In the genomic region with DNA sequence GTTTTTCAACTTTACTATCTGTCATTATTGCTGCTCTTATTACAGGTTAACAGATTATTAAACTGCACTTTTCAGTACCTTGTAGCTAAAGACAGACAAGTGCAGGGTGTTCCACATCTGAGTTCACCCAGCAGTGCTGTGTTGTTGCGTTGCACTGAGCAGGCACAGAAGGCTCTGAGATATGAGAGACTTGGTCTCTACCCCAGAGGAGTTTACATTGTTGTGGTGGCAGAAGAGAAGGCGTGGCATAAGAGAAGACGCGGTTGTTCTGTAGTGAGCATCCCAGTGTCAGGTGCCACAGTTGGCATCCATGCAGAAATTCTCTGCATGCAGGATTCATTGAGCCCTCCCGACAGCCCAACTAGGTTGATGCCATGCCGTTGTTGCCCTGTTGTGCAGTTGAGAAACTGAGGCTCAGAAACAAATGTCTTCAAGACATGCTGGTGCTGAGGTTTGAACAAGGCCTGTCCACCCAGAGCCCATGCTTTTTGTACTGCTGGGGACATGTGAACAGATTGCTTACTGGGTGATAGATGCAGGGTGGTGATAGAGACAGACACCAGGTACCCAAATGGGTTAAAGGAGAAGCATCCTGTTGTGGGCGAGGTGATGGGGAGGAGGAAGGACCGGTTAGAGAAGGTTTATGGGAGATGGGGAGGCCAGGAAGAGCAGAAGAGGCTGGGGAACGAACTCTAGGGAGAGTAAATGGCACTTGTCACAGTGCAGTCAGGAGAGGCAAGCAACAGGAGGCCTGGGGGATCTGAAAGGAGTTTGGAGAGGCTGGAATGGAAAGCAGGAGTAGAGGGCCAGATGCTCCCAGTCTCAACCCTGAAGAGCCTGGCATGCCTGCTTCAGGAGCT, we compare ENCODE assay signal across 1 cellular context.
TF ChIP-seq lines count a peak whose summit lies in the region.

No MANE protein-coding gene starts in this region.

TF ChIP-seq in HEK293, 187 proteins besides CTCF, POLR2A, EP300 and RAD21 (continued from another document):
- TF ChIP-seq, protein P1, sequence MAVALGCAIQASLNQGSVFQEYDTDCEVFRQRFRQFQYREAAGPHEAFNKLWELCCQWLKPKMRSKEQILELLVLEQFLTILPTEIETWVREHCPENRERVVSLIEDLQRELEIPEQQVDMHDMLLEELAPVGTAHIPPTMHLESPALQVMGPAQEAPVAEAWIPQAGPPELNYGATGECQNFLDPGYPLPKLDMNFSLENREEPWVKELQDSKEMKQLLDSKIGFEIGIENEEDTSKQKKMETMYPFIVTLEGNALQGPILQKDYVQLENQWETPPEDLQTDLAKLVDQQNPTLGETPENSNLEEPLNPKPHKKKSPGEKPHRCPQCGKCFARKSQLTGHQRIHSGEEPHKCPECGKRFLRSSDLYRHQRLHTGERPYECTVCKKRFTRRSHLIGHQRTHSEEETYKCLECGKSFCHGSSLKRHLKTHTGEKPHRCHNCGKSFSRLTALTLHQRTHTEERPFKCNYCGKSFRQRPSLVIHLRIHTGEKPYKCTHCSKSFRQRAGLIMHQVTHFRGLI (tag by site-specific recombination; IDR thresholded peaks at IDR 0.05): no peak
- TF ChIP-seq GLI4 (tag by site-specific recombination; IDR thresholded peaks at IDR 0.05) (no peak), SCRT2 (tag by site-specific recombination; IDR thresholded peaks at IDR 0.05) (peak; percentile 84), ZNF560 (tag by site-specific recombination; IDR thresholded peaks at IDR 0.05; ENCODE audit: borderline replicate concordance) (no peak), ZNF24 (tag by site-specific recombination; IDR thresholded peaks at IDR 0.05) (no peak), ZNF629 (tag by site-specific recombination; IDR thresholded peaks at IDR 0.05) (no peak), BCL11B (tag by site-specific recombination; IDR thresholded peaks at IDR 0.05; ENCODE audit: low read depth) (no peak), SCRT1 (tag by site-specific recombination; IDR thresholded peaks at IDR 0.05; ENCODE audit: borderline replicate concordance) (peak; percentile 62; the same call in 1 of the 2 replicates), ZNF341 (tag by site-specific recombination; IDR thresholded peaks at IDR 0.05; ENCODE audit: low read depth) (no peak), ZBTB21 (tag by site-specific recombination; IDR thresholded peaks at IDR 0.05) (no peak)
- TF ChIP-seq, protein P2, sequence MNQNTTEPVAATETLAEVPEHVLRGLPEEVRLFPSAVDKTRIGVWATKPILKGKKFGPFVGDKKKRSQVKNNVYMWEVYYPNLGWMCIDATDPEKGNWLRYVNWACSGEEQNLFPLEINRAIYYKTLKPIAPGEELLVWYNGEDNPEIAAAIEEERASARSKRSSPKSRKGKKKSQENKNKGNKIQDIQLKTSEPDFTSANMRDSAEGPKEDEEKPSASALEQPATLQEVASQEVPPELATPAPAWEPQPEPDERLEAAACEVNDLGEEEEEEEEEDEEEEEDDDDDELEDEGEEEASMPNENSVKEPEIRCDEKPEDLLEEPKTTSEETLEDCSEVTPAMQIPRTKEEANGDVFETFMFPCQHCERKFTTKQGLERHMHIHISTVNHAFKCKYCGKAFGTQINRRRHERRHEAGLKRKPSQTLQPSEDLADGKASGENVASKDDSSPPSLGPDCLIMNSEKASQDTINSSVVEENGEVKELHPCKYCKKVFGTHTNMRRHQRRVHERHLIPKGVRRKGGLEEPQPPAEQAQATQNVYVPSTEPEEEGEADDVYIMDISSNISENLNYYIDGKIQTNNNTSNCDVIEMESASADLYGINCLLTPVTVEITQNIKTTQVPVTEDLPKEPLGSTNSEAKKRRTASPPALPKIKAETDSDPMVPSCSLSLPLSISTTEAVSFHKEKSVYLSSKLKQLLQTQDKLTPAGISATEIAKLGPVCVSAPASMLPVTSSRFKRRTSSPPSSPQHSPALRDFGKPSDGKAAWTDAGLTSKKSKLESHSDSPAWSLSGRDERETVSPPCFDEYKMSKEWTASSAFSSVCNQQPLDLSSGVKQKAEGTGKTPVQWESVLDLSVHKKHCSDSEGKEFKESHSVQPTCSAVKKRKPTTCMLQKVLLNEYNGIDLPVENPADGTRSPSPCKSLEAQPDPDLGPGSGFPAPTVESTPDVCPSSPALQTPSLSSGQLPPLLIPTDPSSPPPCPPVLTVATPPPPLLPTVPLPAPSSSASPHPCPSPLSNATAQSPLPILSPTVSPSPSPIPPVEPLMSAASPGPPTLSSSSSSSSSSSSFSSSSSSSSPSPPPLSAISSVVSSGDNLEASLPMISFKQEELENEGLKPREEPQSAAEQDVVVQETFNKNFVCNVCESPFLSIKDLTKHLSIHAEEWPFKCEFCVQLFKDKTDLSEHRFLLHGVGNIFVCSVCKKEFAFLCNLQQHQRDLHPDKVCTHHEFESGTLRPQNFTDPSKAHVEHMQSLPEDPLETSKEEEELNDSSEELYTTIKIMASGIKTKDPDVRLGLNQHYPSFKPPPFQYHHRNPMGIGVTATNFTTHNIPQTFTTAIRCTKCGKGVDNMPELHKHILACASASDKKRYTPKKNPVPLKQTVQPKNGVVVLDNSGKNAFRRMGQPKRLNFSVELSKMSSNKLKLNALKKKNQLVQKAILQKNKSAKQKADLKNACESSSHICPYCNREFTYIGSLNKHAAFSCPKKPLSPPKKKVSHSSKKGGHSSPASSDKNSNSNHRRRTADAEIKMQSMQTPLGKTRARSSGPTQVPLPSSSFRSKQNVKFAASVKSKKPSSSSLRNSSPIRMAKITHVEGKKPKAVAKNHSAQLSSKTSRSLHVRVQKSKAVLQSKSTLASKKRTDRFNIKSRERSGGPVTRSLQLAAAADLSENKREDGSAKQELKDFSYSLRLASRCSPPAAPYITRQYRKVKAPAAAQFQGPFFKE (tag by site-specific recombination; IDR thresholded peaks at IDR 0.05; ENCODE audit: borderline replicate concordance): no peak
